Comparison of ENCODE assay signal across 10 cellular contexts in the genomic region with DNA sequence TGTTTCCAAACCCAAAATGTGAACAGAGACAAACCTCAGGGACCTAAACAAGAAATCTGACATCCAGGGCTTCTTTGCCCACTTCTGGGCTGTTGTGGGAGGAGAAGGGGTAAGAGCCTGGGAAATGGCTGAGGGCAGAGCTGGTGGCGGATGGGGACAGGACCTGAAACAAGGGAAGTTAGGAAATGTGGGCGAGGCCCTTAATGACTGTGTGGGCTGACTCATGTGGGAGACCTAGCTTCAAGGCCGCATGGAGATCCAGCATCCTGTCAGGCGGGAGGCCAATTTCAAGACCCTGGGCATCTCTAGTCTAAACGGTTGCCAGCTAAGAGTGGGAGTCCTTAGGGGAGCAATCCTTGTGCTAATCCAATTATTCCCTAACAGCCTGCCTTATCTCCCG. TPM values are rescaled to one million over a fixed set of nuclear protein-coding genes. Genes with fewer than 3 reads are reported as not detected.
DNase-seq lines count a peak whose midpoint lies in the region; TF ChIP-seq lines count a peak whose summit lies in the region.
"Had no signal": no experiment of that assay in that cellular context is flagged by ENCODE, and none has a peak within 500 bp of the region (broad histone marks: within the 10 kb centered on the region; RNA-seq: fewer than 3 reads in every experiment).

No MANE protein-coding gene starts in this region.

- H3K27me3 ChIP-seq in skeletal muscle tissue (ENCODE audit: control insufficient read depth in 3 of 3, insufficient read depth in 3 of 3, low read length in 3 of 3): peaks cover 2 to 45% (median 6%) of the 10 kb centered on the region in 3 donors

- DNase-seq in HCEC 1CT (peak; percentile 80), SW480 (ENCODE audit: low spot score) (peak; percentile 84), glomerular visceral epithelial cell (ENCODE audit: extremely low spot score) (peak; percentile 17), NCI-H1436 treated with DMSO at 0.1 percent for 48 hours (lab: John Stamatoyannopoulos, UW) (no peak), HEK293T (ENCODE audit: extremely low spot score) (no peak), NCI-H1436 (lab: John Stamatoyannopoulos, UW) (no peak), erythroblast (lab: John Stamatoyannopoulos, UW) (no peak)
- DNase-seq: stimulated activated CD4-positive, alpha-beta T cell treated with anti-CD3 and anti-CD28 coated beads, Interleukin-12 subunit alpha, Interleukin-12 subunit beta, amount 100 ng/mL, for 4 hours; T1000 had no signal

- H3K4me3 ChIP-seq in skeletal muscle tissue (ENCODE audit: low read length in 3 of 3): no peak overlapping the region

- peaks cover 24 to 32% (median 30%) of the 10 kb centered on the region in 3 donors for H3K4me1 ChIP-seq in skeletal muscle tissue (ENCODE audit: control insufficient read depth in 3 of 3, insufficient read depth in 3 of 3, low read length in 3 of 3)

- TF ChIP-seq POLR2A in erythroblast (IDR thresholded peaks at IDR 0.05; ENCODE audit: low read length): no peak

- no peaks in the 10 kb centered on the region for H3K36me3 ChIP-seq in skeletal muscle tissue (ENCODE audit: control insufficient read depth in 3 of 3, insufficient read depth in 3 of 3, low read length in 3 of 3)

- H3K9ac ChIP-seq in skeletal muscle tissue (ENCODE audit: low read depth in 1 of 3, low read length in 3 of 3): no peak overlapping the region

- CTCF ChIA-PET in HEK293T (lab: Yijun Ruan, JAX): interaction anchor here (0.9 to 1.5 kb wide), 2 partner anchors 20 to 27 kb away, joined by 3 read pairs; no protein-coding TSS in a partner anchor

- no peaks in the 10 kb centered on the region for H3K9me3 ChIP-seq in skeletal muscle tissue (ENCODE audit: control insufficient read depth in 3 of 3, low read length in 3 of 3)

- H3K27ac ChIP-seq in skeletal muscle tissue (ENCODE audit: low read depth, low read length): peak overlapping the region; percentile 7

- POLR2A ChIA-PET in HEK293T (lab: Yijun Ruan, JAX): interaction anchor here (1.0 to 1.2 kb wide), 2 partner anchors 12 to 21 kb away, joined by 3 to 5 read pairs; no protein-coding TSS in a partner anchor

TF ChIP-seq in HEK293T, 16 proteins besides CTCF, POLR2A, EP300 and RAD21:
- TF ChIP-seq SUZ12 (IDR thresholded peaks at IDR 0.05): no peak
- TF ChIP-seq FOXK2 (IDR thresholded peaks at IDR 0.05): no peak
- no peak for TF ChIP-seq HDGF (IDR thresholded peaks at IDR 0.05; ENCODE audit: borderline replicate concordance)
- TF ChIP-seq ELF4 (IDR thresholded peaks at IDR 0.05): no peak
- TF ChIP-seq CTBP1 (IDR thresholded peaks at IDR 0.05; ENCODE audit: borderline replicate concordance): no peak
- TF ChIP-seq, protein P1, sequence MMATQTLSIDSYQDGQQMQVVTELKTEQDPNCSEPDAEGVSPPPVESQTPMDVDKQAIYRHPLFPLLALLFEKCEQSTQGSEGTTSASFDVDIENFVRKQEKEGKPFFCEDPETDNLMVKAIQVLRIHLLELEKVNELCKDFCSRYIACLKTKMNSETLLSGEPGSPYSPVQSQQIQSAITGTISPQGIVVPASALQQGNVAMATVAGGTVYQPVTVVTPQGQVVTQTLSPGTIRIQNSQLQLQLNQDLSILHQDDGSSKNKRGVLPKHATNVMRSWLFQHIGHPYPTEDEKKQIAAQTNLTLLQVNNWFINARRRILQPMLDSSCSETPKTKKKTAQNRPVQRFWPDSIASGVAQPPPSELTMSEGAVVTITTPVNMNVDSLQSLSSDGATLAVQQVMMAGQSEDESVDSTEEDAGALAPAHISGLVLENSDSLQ (IDR thresholded peaks at IDR 0.05): no peak
- TF ChIP-seq TARDBP (IDR thresholded peaks at IDR 0.05): no peak
- no peak for TF ChIP-seq L3MBTL2 (conservative IDR thresholded peaks at IDR 0.05)
- no peak for TF ChIP-seq ARNT (IDR thresholded peaks at IDR 0.05)
- no peak for TF ChIP-seq FOXA1 (IDR thresholded peaks at IDR 0.05)
- TF ChIP-seq NFRKB (IDR thresholded peaks at IDR 0.05): no peak
- no peak for TF ChIP-seq ZNF384 (IDR thresholded peaks at IDR 0.05)
- no peak for TF ChIP-seq LEF1 (IDR thresholded peaks at IDR 0.05; ENCODE audit: borderline replicate concordance)
- TF ChIP-seq FOXM1 (IDR thresholded peaks at IDR 0.05; ENCODE audit: borderline replicate concordance): no peak
- TF ChIP-seq SP1 (IDR thresholded peaks at IDR 0.05): no peak

RNA-seq across cellular contexts. Expression of a gene that starts 2.1 kb away (rescaled TPM):
- 13.6 TPM for total RNA-seq in skeletal muscle tissue

RNA-seq across cellular contexts. Expression of a gene that starts 31.2 kb away (rescaled TPM):
- total RNA-seq in skeletal muscle tissue: not detected

Comparison
In these comparisons a context has a peak if more than half of its experiments do, and no peak if none do; other contexts are left out.
1. DNase-seq: peak in HCEC 1CT (single experiment), SW480 (single experiment) and glomerular visceral epithelial cell (single experiment); none in NCI-H1436 treated with DMSO at 0.1 percent for 48 hours (single experiment), HEK293T (single experiment), NCI-H1436 (single experiment) and erythroblast (0 of 2).